Comparison of ENCODE assay signal across 11 cellular contexts in the genomic region with DNA sequence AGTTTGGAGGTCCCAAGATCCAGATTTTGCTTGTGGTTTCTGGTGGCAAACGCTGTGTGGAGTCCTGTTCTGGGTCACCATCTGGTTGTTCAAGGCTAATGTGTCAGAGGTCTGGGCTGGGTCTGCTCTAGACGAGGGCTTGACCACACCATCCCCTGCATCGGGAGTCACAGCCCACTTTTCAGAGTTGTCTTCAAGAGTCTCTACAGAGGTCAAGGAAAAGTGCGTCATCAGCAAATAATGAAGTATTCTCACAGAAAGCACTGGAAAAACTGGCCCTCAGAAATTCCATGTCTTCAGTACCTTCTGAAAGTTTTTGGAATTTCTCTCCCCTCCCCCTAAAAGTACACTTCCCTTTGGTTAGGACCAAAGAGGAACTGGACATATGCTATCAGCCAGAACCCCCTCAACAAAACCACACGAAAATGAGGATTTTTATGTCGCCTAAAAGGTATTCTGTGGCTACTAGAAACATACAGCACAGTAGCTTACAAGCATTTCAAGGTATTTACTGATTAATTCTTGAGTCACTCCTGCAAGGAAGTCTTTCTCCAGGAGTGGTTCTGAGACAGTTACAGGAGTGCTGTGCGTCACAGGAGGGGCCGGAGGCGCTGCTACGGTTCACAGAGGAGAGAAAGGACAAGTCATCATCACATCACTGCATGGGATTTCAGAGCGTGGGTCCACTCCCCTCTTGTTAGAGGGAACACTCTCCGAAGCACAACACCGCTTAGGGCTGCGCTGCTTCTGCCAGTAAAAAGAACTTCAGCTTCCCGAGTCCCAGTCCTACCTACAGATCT. TPM values are rescaled to one million over a fixed set of nuclear protein-coding genes. Genes with fewer than 3 reads are reported as not detected.
DNase-seq lines count a peak whose midpoint lies in the region; ATAC-seq and TF ChIP-seq lines count a peak whose summit lies in the region.
"Had no signal": no experiment of that assay in that cellular context is flagged by ENCODE, and none has a peak within 500 bp of the region (broad histone marks: within the 10 kb centered on the region; RNA-seq: fewer than 3 reads in every experiment).

No MANE protein-coding gene starts in this region.

- DNase-seq in AG08396 (ENCODE audit: low spot score) = peak; percentile 54
- peak; percentile 70 for DNase-seq in HCEC 1CT
- DNase-seq in activated T-helper 2 cell treated with anti-CD3 and anti-CD28 coated beads, Interferon-gamma antibody, Interleukin-2, Interleukin-4, amounts not matched to agents 10 μg/mL and 5 μg/mL and 100 μg/mL, durations not matched to agents 14 hours and 24 hours and 36 hours (ENCODE audit: low spot score) = no peak
- peak; percentile 96 for DNase-seq in kidney tubule cell (ENCODE audit: low spot score)
- DNase-seq in NAMALWA (ENCODE audit: low spot score) = no peak
- DNase-seq: kidney had no signal

- H3K4me1 ChIP-seq in gastroesophageal sphincter = peaks cover 0 to 17% (median 0%) of the 10 kb centered on the region in 3 donors

- no peak for TF ChIP-seq POLR2A in gastroesophageal sphincter (IDR thresholded peaks at IDR 0.05)

- H3K9me3 ChIP-seq in gastroesophageal sphincter = no peaks in the 10 kb centered on the region

- peak overlapping the region; percentile 56 for H3K27ac Mint-ChIP-seq in activated T-helper 2 cell treated with anti-CD3 and anti-CD28 coated beads, Interferon-gamma antibody, Interleukin-2, Interleukin-4, amounts not matched to agents 10 μg/mL and 5 μg/mL and 100 μg/mL, durations not matched to agents 14 hours and 24 hours and 36 hours
- H3K27ac Mint-ChIP-seq: activated naive CD4-positive, alpha-beta T cell treated with anti-CD3 and anti-CD28 coated beads, Interleukin-2, amount 50 U/mL, for 24 hours had no signal

- 77 to 88% methylated on average over 6 to 12 of the region's 15 CpGs for WGBS in gastroesophageal sphincter (ENCODE audit: low coverage in 1 of 2), 2 donors

- peaks cover 18% of the 10 kb centered on the region for H3K4me1 Mint-ChIP-seq in activated T-helper 2 cell treated with anti-CD3 and anti-CD28 coated beads, Interferon-gamma antibody, Interleukin-2, Interleukin-4, amounts not matched to agents 10 μg/mL and 5 μg/mL and 100 μg/mL, durations not matched to agents 14 hours and 24 hours and 36 hours (ENCODE audit: low read depth)

- H3K4me3 ChIP-seq in gastroesophageal sphincter = no peak overlapping the region
- H3K4me3 ChIP-seq: SK-N-MC had no signal

- no peak for TF ChIP-seq CTCF in gastroesophageal sphincter (IDR thresholded peaks at IDR 0.05)

- ATAC-seq in activated CD4-positive, CD25-positive, alpha-beta regulatory T cell treated with anti-CD3 and anti-CD28 coated beads, Interleukin-2, amount 50 U/mL, for 24 hours = no peak
- ATAC-seq in GM18909 (IDR thresholded peaks at IDR 0.05; ENCODE audit: poor library complexity, unreplicated experiment) (no peak), gastroesophageal sphincter (no peak)

- no peak for TF ChIP-seq EP300 in gastroesophageal sphincter (IDR thresholded peaks at IDR 0.05)

- H3K9me3 Mint-ChIP-seq in activated T-helper 2 cell treated with anti-CD3 and anti-CD28 coated beads, Interferon-gamma antibody, Interleukin-2, Interleukin-4, amounts not matched to agents 10 μg/mL and 5 μg/mL and 100 μg/mL, durations not matched to agents 14 hours and 24 hours and 36 hours = no peaks in the 10 kb centered on the region
- H3K9me3 Mint-ChIP-seq: activated naive CD4-positive, alpha-beta T cell treated with anti-CD3 and anti-CD28 coated beads, Interleukin-2, amount 50 U/mL, for 24 hours had no signal

- peaks cover 0 to 96% of the 10 kb centered on the region in 2 donors for H3K36me3 ChIP-seq in gastroesophageal sphincter

- H3K27me3 ChIP-seq in gastroesophageal sphincter = no peaks in the 10 kb centered on the region

- H3K36me3 Mint-ChIP-seq in activated T-helper 2 cell treated with anti-CD3 and anti-CD28 coated beads, Interferon-gamma antibody, Interleukin-2, Interleukin-4, amounts not matched to agents 10 μg/mL and 5 μg/mL and 100 μg/mL, durations not matched to agents 14 hours and 24 hours and 36 hours (ENCODE audit: low read depth) = peaks cover 84% of the 10 kb centered on the region

- no peak overlapping the region for H3K4me3 Mint-ChIP-seq in activated T-helper 2 cell treated with anti-CD3 and anti-CD28 coated beads, Interferon-gamma antibody, Interleukin-2, Interleukin-4, amounts not matched to agents 10 μg/mL and 5 μg/mL and 100 μg/mL, durations not matched to agents 14 hours and 24 hours and 36 hours (ENCODE audit: low read depth)
- H3K4me3 Mint-ChIP-seq: activated naive CD4-positive, alpha-beta T cell treated with anti-CD3 and anti-CD28 coated beads, Interleukin-2, amount 50 U/mL, for 24 hours had no signal

- no peak overlapping the region for H3K27ac ChIP-seq in gastroesophageal sphincter
- H3K27ac ChIP-seq: SK-N-MC had no signal

- H3K27me3 Mint-ChIP-seq in activated T-helper 2 cell treated with anti-CD3 and anti-CD28 coated beads, Interferon-gamma antibody, Interleukin-2, Interleukin-4, amounts not matched to agents 10 μg/mL and 5 μg/mL and 100 μg/mL, durations not matched to agents 14 hours and 24 hours and 36 hours (ENCODE audit: low read depth) = no peaks in the 10 kb centered on the region
- H3K27me3 Mint-ChIP-seq: activated naive CD4-positive, alpha-beta T cell treated with anti-CD3 and anti-CD28 coated beads, Interleukin-2, amount 50 U/mL, for 24 hours had no signal

- intact Hi-C loops in activated T-helper 2 cell treated with anti-CD3 and anti-CD28 coated beads, Interferon-gamma antibody, Interleukin-2, Interleukin-4, amounts not matched to agents 10 μg/mL and 5 μg/mL and 100 μg/mL, durations not matched to agents 14 hours and 24 hours and 36 hours (cut with micrococcal nuclease) = no loop called here

RNA-seq across cellular contexts. Expression of a gene that starts 35.4 kb away (rescaled TPM):
- total RNA-seq in activated T-helper 2 cell treated with anti-CD3 and anti-CD28 coated beads, Interferon-gamma antibody, Interleukin-2, Interleukin-4, amounts not matched to agents 10 μg/mL and 5 μg/mL and 100 μg/mL, durations not matched to agents 14 hours and 24 hours and 36 hours = 14.5 and 15.3 TPM in 2 replicates
- 10 to 100 TPM in 3 of 4 donors, 1 to 10 TPM in 1; 10.0 to 17.7 (median 13.5) TPM for total RNA-seq in gastroesophageal sphincter

Comparison
In these comparisons a context has a peak if more than half of its experiments do, and no peak if none do; other contexts are left out.
1. DNase-seq: peak in AG08396 (single experiment), HCEC 1CT (single experiment) and kidney tubule cell (single experiment); none in activated T-helper 2 cell treated with anti-CD3 and anti-CD28 coated beads, Interferon-gamma antibody, Interleukin-2, Interleukin-4, amounts not matched to agents 10 μg/mL and 5 μg/mL and 100 μg/mL, durations not matched to agents 14 hours and 24 hours and 36 hours (single experiment) and NAMALWA (single experiment).